Comparison of ENCODE assay signal across 7 cellular contexts in genomic region chr4:24349168-24349996, GRCh38.
DNase-seq lines count a peak whose midpoint lies in the region; ATAC-seq, FAIRE-seq and TF ChIP-seq lines count a peak whose summit lies in the region.
"Not testable (repeated sequence)": the region's sequence is repeated elsewhere in the genome, so short reads cannot be mapped to it uniquely, and the experiment has no call there.

No MANE protein-coding gene starts in this region.

- H2BK20ac ChIP-seq in H9 (ENCODE audit: low read depth, low read length, poor library complexity, severe bottlenecking), result not testable (repeated sequence)

- H3K23ac ChIP-seq in H9 (ENCODE audit: insufficient read length, low read depth, low read length), result not testable (repeated sequence)

- H3K79me1 ChIP-seq in H9 (ENCODE audit: insufficient read depth, low read depth, low read length, poor library complexity, severe bottlenecking), result not testable (repeated sequence)

- H3K4me3 ChIP-seq in DOHH2 (ENCODE audit: low read length); SJCRH30; K562: not testable (repeated sequence)

- H3K4me1 ChIP-seq in DOHH2 (ENCODE audit: control insufficient read depth, low read length); H9 (ENCODE audit: insufficient read depth, low read length); SJCRH30; K562 (replicated peaks in 1 of 2; ENCODE audit: control insufficient read depth in 2 of 2, insufficient read depth in 2 of 2, low read length in 2 of 2): not testable (repeated sequence)

- H4K5ac ChIP-seq in H9 (ENCODE audit: insufficient read length, low read depth, low read length), result not testable (repeated sequence)

- H3K27me3 Mint-ChIP-seq in H9 (ENCODE audit: low read depth); neural crest cell (ENCODE audit: low read depth): not testable (repeated sequence)

- H3K36me3 Mint-ChIP-seq in H9 (ENCODE audit: insufficient read depth in 1 of 3, low read depth in 3 of 3), result peaks cover 5 to 12% (median 6%) of the 10 kb centered on the region in 3 experiments
- not testable (repeated sequence) for H3K36me3 Mint-ChIP-seq in neural crest cell (ENCODE audit: low read depth)

- peaks cover 10 to 26% of the 10 kb centered on the region in 2 experiments for H3K4me1 Mint-ChIP-seq in H9
- H3K4me1 Mint-ChIP-seq in neural crest cell, result not testable (repeated sequence)

- H3K4me2 ChIP-seq in DOHH2 (ENCODE audit: low read length); H9 (ENCODE audit: insufficient read depth, insufficient read length, low read length); K562 (ENCODE audit: insufficient read depth, low read length): not testable (repeated sequence)

- no CpG with 5 or more reads among the region's 15 CpGs for WGBS in H9 (ENCODE audit: extremely low coverage, insufficient read length, low lambda C conversion rate)
- WGBS in K562 (ENCODE audit: insufficient coverage, low coverage, missing lambda C conversion rate), result under 1% methylated on average over 11 of the region's 15 CpGs

- TF ChIP-seq EP300 in K562 (IDR thresholded peaks at IDR 0.05; ENCODE audit: low read length), result not testable (repeated sequence)

- not testable (repeated sequence) for BruUV-seq in K562 (replicated peaks; lab: Mats Ljungman, UMichigan)

- not testable (repeated sequence) for H2BK120ac ChIP-seq in H9 (ENCODE audit: low read depth, low read length, poor library complexity, severe bottlenecking)

- not testable (repeated sequence) for DNase-seq in H9; K562 (ENCODE audit: extremely low read depth in 1 of 4, low spot score in 3 of 4); neural crest cell (ENCODE audit: low read depth, low spot score)
- peak; percentile 1 for DNase-seq in NCI-H2171 treated with DMSO at 0.1 percent for 48 hours (lab: John Stamatoyannopoulos, UW)
- peak; percentile 16 to 26 for DNase-seq in SJCRH30

- TF ChIP-seq CTCF in DOHH2 (IDR thresholded peaks at IDR 0.05; ENCODE audit: low read depth, low read length, poor library complexity, severe bottlenecking) (peak; percentile 35), H9 (conservative IDR thresholded peaks at IDR 0.05) (peak; percentile 60), K562 (IDR thresholded peaks at IDR 0.05 in 2 of 3, conservative IDR thresholded peaks at IDR 0.05 in 1 of 3; ENCODE audit: insufficient read depth in 2 of 3, low read depth in 1 of 3, low read length in 3 of 3) (peak in 2 of 3 experiments; percentile 6 to 18; a peak in 2 of 6 replicates), neural crest cell (conservative IDR thresholded peaks at IDR 0.05) (peak; percentile 24)

- H2BK12ac ChIP-seq in H9 (ENCODE audit: insufficient read length, low read depth, low read length), result not testable (repeated sequence)

- ATAC-seq in K562, result not testable (repeated sequence)
- ATAC-seq in esophagus mucosa, result peak; percentile 83

- not testable (repeated sequence) for H2AFZ ChIP-seq in H9 (ENCODE audit: low read length); K562 (ENCODE audit: low read depth, low read length)

- H2AK5ac ChIP-seq in H9 (ENCODE audit: insufficient read length, low read length), result not testable (repeated sequence)

- not testable (repeated sequence) for H3K27ac ChIP-seq in DOHH2 (ENCODE audit: low read depth, low read length); H9 (ENCODE audit: insufficient read length, low read depth, low read length); SJCRH30; K562 (ENCODE audit: extremely low read depth, low read depth, low read length)

- H3K36me3 ChIP-seq in DOHH2 (ENCODE audit: control insufficient read depth, low read length); SJCRH30; K562 (ENCODE audit: control insufficient read depth, insufficient read depth, low read length): not testable (repeated sequence)

- H3K23me2 ChIP-seq in H9 (ENCODE audit: insufficient read length, low read depth, low read length, poor library complexity, severe bottlenecking), result not testable (repeated sequence)

- H4K91ac ChIP-seq in H9 (ENCODE audit: insufficient read length, low read depth, low read length), result not testable (repeated sequence)

- not testable (repeated sequence) for TF ChIP-seq POLR2A in K562 (conservative IDR thresholded peaks at IDR 0.05)

- H4K20me1 ChIP-seq in DOHH2 (ENCODE audit: control insufficient read depth, insufficient read depth, low read depth, low read length); H9 (ENCODE audit: control insufficient read depth, insufficient read depth, insufficient read length); K562 (replicated peaks; ENCODE audit: control insufficient read depth, insufficient read depth, low read length): not testable (repeated sequence)

- CTCF ChIA-PET in K562 (lab: Yijun Ruan, JAX; ENCODE audit: low intra/inter-chr PET ratio), result not testable (repeated sequence)

- not testable (repeated sequence) for FAIRE-seq in K562 (lab: Jason Lieb, UNC)

- not testable (repeated sequence) for H3K79me2 ChIP-seq in DOHH2 (ENCODE audit: control insufficient read depth, low read length); H9 (ENCODE audit: insufficient read depth, low read length); K562 (ENCODE audit: control insufficient read depth, insufficient read depth, low read length)

- in situ Hi-C loops in K562 (cut with MboI), result not testable (repeated sequence)

- H3K9me3 Mint-ChIP-seq in H9, neural crest cell: not testable (repeated sequence)

- TF ChIP-seq RAD21 in K562 (CRISPR knock-in tag; conservative IDR thresholded peaks at IDR 0.05 in 1 of 2, IDR thresholded peaks at IDR 0.05 in 1 of 2), result not testable (repeated sequence)

- H3K9me2 ChIP-seq in DOHH2 (replicated peaks; ENCODE audit: control insufficient read depth, low read length), result not testable (repeated sequence)

- not testable (repeated sequence) for H3K9me1 ChIP-seq in K562 (ENCODE audit: control insufficient read depth, insufficient read depth, low read length)

- H3F3A ChIP-seq in DOHH2 (ENCODE audit: control insufficient read depth, insufficient read depth), result not testable (repeated sequence)

- not testable (repeated sequence) for H3K9ac ChIP-seq in H9 (ENCODE audit: extremely low read depth, insufficient read length, low read length); K562 (ENCODE audit: insufficient read depth in 1 of 2, low read depth in 2 of 2, low read length in 2 of 2)

- not testable (repeated sequence) for H3K9me3 ChIP-seq in DOHH2 (ENCODE audit: control insufficient read depth, insufficient read depth, low read length); H9 (ENCODE audit: control insufficient read depth, low read depth, low read length); SJCRH30 (replicated peaks); K562 (replicated peaks; ENCODE audit: control insufficient read depth, insufficient read depth, low read depth, low read length)

- intact Hi-C loops in K562 (cut with micrococcal nuclease), result not testable (repeated sequence)

- H3K4ac ChIP-seq in H9 (ENCODE audit: low read depth, low read length), result not testable (repeated sequence)

- H3K18ac ChIP-seq in H9 (ENCODE audit: insufficient read length, low read depth, low read length), result not testable (repeated sequence)

- H3K4me3 Mint-ChIP-seq in H9, neural crest cell: not testable (repeated sequence)

- not testable (repeated sequence) for H3T11ph ChIP-seq in H9 (ENCODE audit: low read length)

- H4K8ac ChIP-seq in H9 (replicated peaks; ENCODE audit: insufficient read length, low read depth, low read length), result not testable (repeated sequence)

- H3K27me3 ChIP-seq in DOHH2 (ENCODE audit: control insufficient read depth, low read length); H9 (ENCODE audit: insufficient read depth, low read length); SJCRH30; K562 (ENCODE audit: control insufficient read depth in 2 of 2, insufficient read depth in 2 of 2, low read length in 2 of 2): not testable (repeated sequence)

- H3K56ac ChIP-seq in H9 (ENCODE audit: insufficient read length, low read depth, low read length), result not testable (repeated sequence)

- H3K14ac ChIP-seq in H9 (ENCODE audit: insufficient read depth, low read length), result not testable (repeated sequence)

- H3K27ac Mint-ChIP-seq in H9, result peak overlapping the region in 1 of 3 experiments; percentile 42; a peak in 2 of 7 replicates
- H3K27ac Mint-ChIP-seq in neural crest cell (ENCODE audit: unreplicated experiment), result not testable (repeated sequence)

- not testable (repeated sequence) for H2BK5ac ChIP-seq in H9 (ENCODE audit: insufficient read length, low read length)

- not testable (repeated sequence) for H2BK15ac ChIP-seq in H9 (ENCODE audit: low read depth, low read length)

- POLR2A ChIA-PET in K562 (lab: Yijun Ruan, JAX), result interaction anchor here (0.7 kb wide), 1 partner anchor 37 kb away, joined by 3 read pairs; no protein-coding TSS in a partner anchor

TF ChIP-seq in K562, 482 proteins besides CTCF, POLR2A, EP300 and RAD21:
- peak; percentile 32; the same call in 1 of the 2 replicates for TF ChIP-seq NFIC (IDR thresholded peaks at IDR 0.05)
